In genomic region chr9:133149130-133150015, GRCh38 we compare ENCODE assay signal across 1 cellular context.
TF ChIP-seq lines count a peak whose summit lies in the region.

No MANE protein-coding gene starts in this region.

TF ChIP-seq in H1, 55 proteins besides CTCF, POLR2A, EP300 and RAD21 (continued from another document):
- TF ChIP-seq HDAC2 (IDR thresholded peaks at IDR 0.05; ENCODE audit: borderline replicate concordance in 1 of 2, low read depth in 2 of 2, low read length in 2 of 2) (peak in 1 of 2 experiments; percentile 35; a peak in 1 of 4 replicates), CHD1 (IDR thresholded peaks at IDR 0.05; ENCODE audit: low read depth, low read length) (no peak), JUND (IDR thresholded peaks at IDR 0.05; ENCODE audit: low read length) (no peak), SAP30 (IDR thresholded peaks at IDR 0.05; ENCODE audit: insufficient read depth, insufficient replicate concordance, low read length) (no peak), CBX5 (IDR thresholded peaks at IDR 0.05; ENCODE audit: low read depth, low read length) (no peak), NRF1 (IDR thresholded peaks at IDR 0.05; ENCODE audit: low read depth, low read length) (peak; percentile 48), TBP (IDR thresholded peaks at IDR 0.05; ENCODE audit: low read depth, low read length) (no peak; the same call in 1 of the 2 replicates), KDM4A (IDR thresholded peaks at IDR 0.05; ENCODE audit: low read depth, low read length, severe bottlenecking) (peak; percentile 20), SP1 (IDR thresholded peaks at IDR 0.05; ENCODE audit: low read depth, low read length) (0 out of 2 replicates have a peak, but pooled peaks have one; percentile 20), SIX5 (IDR thresholded peaks at IDR 0.05; ENCODE audit: low read depth, low read length) (no peak), KDM5A (IDR thresholded peaks at IDR 0.05; ENCODE audit: low read length) (no peak), E2F6 (IDR thresholded peaks at IDR 0.05) (peak; percentile 85), BACH1 (IDR thresholded peaks at IDR 0.05; ENCODE audit: low read length) (peak; percentile 49; the same call in 1 of the 2 replicates), CREB1 (IDR thresholded peaks at IDR 0.05) (peak; percentile 80), POLR2AphosphoS5 (IDR thresholded peaks at IDR 0.05; ENCODE audit: low read depth, low read length) (peak; percentile 63), TAF1 (IDR thresholded peaks at IDR 0.05; ENCODE audit: low read depth, low read length) (peak; percentile 47; the same call in 1 of the 2 replicates), SIN3A (conservative IDR thresholded peaks at IDR 0.05 in 1 of 2, IDR thresholded peaks at IDR 0.05 in 1 of 2; ENCODE audit: low read depth in 1 of 2, low read length in 2 of 2) (peak; percentile 20 to 79; a peak in 3 of 4 replicates), TCF12 (IDR thresholded peaks at IDR 0.05; ENCODE audit: low read depth, low read length) (no peak), MAX (IDR thresholded peaks at IDR 0.05) (peak; percentile 98)
